ENCODE assay signal across 9 cellular contexts in the genomic region with DNA sequence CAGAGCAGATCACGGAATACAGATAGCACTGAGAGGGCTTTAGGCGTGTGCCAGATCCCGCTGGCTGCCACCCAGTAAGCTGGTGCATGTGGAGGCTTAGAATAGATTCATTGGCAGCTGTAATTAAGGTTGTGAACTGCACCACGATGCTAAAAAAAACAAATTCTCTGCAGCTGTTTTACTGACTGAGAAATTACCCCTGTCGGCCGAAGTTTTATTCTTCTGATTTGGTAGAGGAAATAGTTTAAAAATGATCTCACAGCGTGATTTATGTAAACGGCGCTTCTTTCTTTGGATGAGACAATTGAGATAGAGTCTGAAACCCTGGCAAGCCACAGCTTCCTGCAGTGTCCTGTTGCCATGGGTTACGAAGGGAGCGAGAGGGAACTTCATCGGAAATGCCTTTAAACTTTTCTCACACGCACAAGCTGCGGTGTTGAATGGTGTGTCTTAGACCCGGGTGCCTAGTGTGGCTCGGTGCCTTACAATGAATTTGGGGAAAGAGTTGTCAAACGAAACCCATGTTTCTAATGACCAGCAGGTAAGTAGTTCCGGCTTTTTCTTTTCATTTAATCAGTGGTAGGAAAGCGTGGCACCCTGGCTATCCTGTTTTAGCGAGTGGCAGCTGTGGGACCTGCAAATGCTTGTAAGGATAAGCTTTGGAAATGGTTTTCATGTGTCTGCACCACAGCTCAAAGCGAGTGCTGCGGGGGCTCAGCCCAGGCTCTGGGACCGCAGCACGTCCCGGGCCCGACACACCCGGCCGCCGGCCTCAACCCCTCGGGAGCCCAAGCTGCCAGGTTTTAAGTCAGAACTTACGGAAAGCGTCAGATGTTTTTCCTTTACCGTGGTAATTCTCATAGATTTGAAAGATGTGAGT.
DNase-seq lines count a peak whose midpoint lies in the region; ATAC-seq and TF ChIP-seq lines count a peak whose summit lies in the region.
"Had no signal": no experiment of that assay in that cellular context is flagged by ENCODE, and none has a peak within 500 bp of the region (broad histone marks: within the 10 kb centered on the region; RNA-seq: fewer than 3 reads in every experiment).

No MANE protein-coding gene starts in this region.

- peak overlapping the region; percentile 34 to 43 for H3K4me3 ChIP-seq in foreskin fibroblast (ENCODE audit: low read depth in 1 of 2, low read length in 2 of 2)
- peak overlapping the region; percentile 68 for H3K4me3 ChIP-seq in osteoblast (ENCODE audit: insufficient read depth, low read length)

- H3K4me2 ChIP-seq in osteoblast (ENCODE audit: insufficient read depth, low read length), result peak overlapping the region; percentile 92

- H3K4me3 Mint-ChIP-seq in activated CD8-positive, alpha-beta T cell treated with anti-CD3 and anti-CD28 coated beads, Interleukin-2, amount 10 ng/mL, durations not matched to agents 7 days and 5 days, result peak overlapping the region; percentile 54

- H3K4me1 Mint-ChIP-seq in activated CD8-positive, alpha-beta T cell treated with anti-CD3 and anti-CD28 coated beads, Interleukin-2, amount 10 ng/mL, durations not matched to agents 7 days and 5 days (ENCODE audit: low read depth), result peaks cover 39% of the 10 kb centered on the region

- H3K4me1 ChIP-seq in osteoblast (ENCODE audit: insufficient read depth, low read length), result peaks cover 19% of the 10 kb centered on the region

- peaks cover 8% of the 10 kb centered on the region for H4K20me1 ChIP-seq in osteoblast (ENCODE audit: insufficient read depth, low read length)

- H3K79me2 ChIP-seq in osteoblast (ENCODE audit: insufficient read depth, low read length), result peaks cover 25% of the 10 kb centered on the region

- DNase-seq in D341Med (ENCODE audit: low spot score), result peak; percentile 62
- peak; percentile 57 for DNase-seq in KG1 (lab: John Stamatoyannopoulos, UW)
- DNase-seq in activated CD8-positive, alpha-beta T cell treated with anti-CD3 and anti-CD28 coated beads, Interleukin-2, amount 10 ng/mL, durations not matched to agents 7 days and 5 days, result peak; percentile 60
- peak; percentile 79 to 86 for DNase-seq in foreskin fibroblast
- DNase-seq in osteoblast (ENCODE audit: insufficient read length, low spot score, missing footprints), result peak; percentile 96
- DNase-seq in GM19240 (ENCODE audit: insufficient read length, low spot score), result no peak

- TF ChIP-seq CTCF in foreskin fibroblast (IDR thresholded peaks at IDR 0.05; ENCODE audit: low read depth, low read length) (no peak), osteoblast (IDR thresholded peaks at IDR 0.05; ENCODE audit: extremely low read depth, low read depth, low read length) (no peak)

- H3K9me3 ChIP-seq in osteoblast (ENCODE audit: low read depth, low read length), result no peaks in the 10 kb centered on the region

- peak overlapping the region; percentile 48 for H2AFZ ChIP-seq in osteoblast (ENCODE audit: low read length)

- peaks cover 28% of the 10 kb centered on the region for H3K27me3 Mint-ChIP-seq in activated CD8-positive, alpha-beta T cell treated with anti-CD3 and anti-CD28 coated beads, Interleukin-2, amount 10 ng/mL, durations not matched to agents 7 days and 5 days (ENCODE audit: low read depth)

- peak overlapping the region; percentile 81 for H3K27ac ChIP-seq in osteoblast (ENCODE audit: low read depth, low read length)

- peak; percentile 74 for ATAC-seq in activated CD8-positive, alpha-beta T cell treated with anti-CD3 and anti-CD28 coated beads, Interleukin-2, amount 10 ng/mL, durations not matched to agents 7 days and 5 days
- ATAC-seq in HG03521 (IDR thresholded peaks at IDR 0.05; ENCODE audit: unreplicated experiment) (no peak), HG02759 (IDR thresholded peaks at IDR 0.05; ENCODE audit: unreplicated experiment) (no peak)
- ATAC-seq: Panc1 had no signal

- CTCF ChIA-PET in activated CD8-positive, alpha-beta T cell treated with anti-CD3 and anti-CD28 coated beads, Interleukin-2, amount 10 ng/mL, durations not matched to agents 7 days and 5 days (lab: Charles Lee), result interaction anchor here (1.1 to 1.9 kb wide), 3 partner anchors 8 to 111 kb away, joined by 3 to 6 read pairs (median 4); no protein-coding TSS in a partner anchor

- POLR2A ChIA-PET in activated CD8-positive, alpha-beta T cell treated with anti-CD3 and anti-CD28 coated beads, Interleukin-2, amount 10 ng/mL, durations not matched to agents 7 days and 5 days (lab: Charles Lee), result no interaction called here

- H3K27me3 ChIP-seq in osteoblast (ENCODE audit: insufficient read depth, low read length), result no peaks in the 10 kb centered on the region

- no peaks in the 10 kb centered on the region for H3K9me3 Mint-ChIP-seq in activated CD8-positive, alpha-beta T cell treated with anti-CD3 and anti-CD28 coated beads, Interleukin-2, amount 10 ng/mL, durations not matched to agents 7 days and 5 days (ENCODE audit: insufficient read depth)

- H3K36me3 ChIP-seq in osteoblast (ENCODE audit: insufficient read depth, low read length), result no peaks in the 10 kb centered on the region

- H3K27ac Mint-ChIP-seq in activated CD8-positive, alpha-beta T cell treated with anti-CD3 and anti-CD28 coated beads, Interleukin-2, amount 10 ng/mL, durations not matched to agents 7 days and 5 days, result no peak overlapping the region

- no peaks in the 10 kb centered on the region for H3K36me3 Mint-ChIP-seq in activated CD8-positive, alpha-beta T cell treated with anti-CD3 and anti-CD28 coated beads, Interleukin-2, amount 10 ng/mL, durations not matched to agents 7 days and 5 days (ENCODE audit: low read depth)
